Comparison of ENCODE assay signal across 8 cellular contexts in the genomic region with DNA sequence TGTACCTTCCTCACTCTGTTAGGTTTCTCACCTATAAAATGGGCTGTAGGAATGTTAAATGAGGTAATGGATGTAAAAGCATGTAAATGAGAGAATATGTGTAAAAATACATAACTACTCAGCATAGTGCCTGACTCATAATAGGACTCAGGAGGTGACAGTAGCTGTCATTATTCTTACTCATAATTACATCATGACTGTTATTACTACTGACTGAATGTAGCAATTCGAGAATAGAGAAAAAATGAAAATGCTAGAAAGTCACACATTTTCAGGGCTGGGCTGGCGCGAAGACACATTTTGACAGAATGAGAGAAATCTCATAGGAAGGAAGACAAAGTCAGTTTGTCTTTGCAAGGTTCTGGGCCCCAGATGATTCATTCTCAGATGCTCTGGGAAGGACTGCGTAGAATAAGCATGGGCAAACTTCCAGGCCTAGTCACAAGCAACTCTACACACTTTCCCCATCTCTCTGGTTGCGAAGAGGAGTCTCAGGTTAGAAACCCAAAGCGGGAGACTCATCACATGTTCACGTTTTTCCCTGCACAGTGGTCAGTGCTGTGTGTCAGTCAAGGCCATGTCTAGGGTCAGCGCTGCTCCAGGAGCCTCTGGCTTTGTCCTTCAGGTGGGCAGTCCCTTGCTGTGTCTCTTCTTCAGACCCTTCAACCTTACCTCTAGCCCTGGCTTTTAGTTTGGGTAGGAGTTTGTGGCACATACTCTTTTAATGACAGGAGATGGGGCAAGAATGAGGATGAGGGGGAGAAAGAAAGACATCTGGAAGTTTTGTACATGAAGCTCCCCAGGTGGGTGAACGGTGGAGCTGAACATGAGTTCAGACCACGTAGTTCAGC.
DNase-seq lines count a peak whose midpoint lies in the region; ATAC-seq and TF ChIP-seq lines count a peak whose summit lies in the region.
"Had no signal": no experiment of that assay in that cellular context is flagged by ENCODE, and none has a peak within 500 bp of the region (broad histone marks: within the 10 kb centered on the region; RNA-seq: fewer than 3 reads in every experiment).

No MANE protein-coding gene starts in this region.

- H3K9ac ChIP-seq in subcutaneous abdominal adipose tissue (ENCODE audit: low read length in 5 of 5) (no peak overlapping the region), MM.1S (ENCODE audit: low read length) (no peak overlapping the region)

- no peaks in the 10 kb centered on the region for H3F3A ChIP-seq in MM.1S (ENCODE audit: insufficient read depth, low read length)

- H2AFZ ChIP-seq in MM.1S (ENCODE audit: low read length): no peak overlapping the region

- H3K36me3 ChIP-seq in subcutaneous abdominal adipose tissue (ENCODE audit: control insufficient read depth in 5 of 5, insufficient read depth in 5 of 5, low read length in 5 of 5) (no peaks in the 10 kb centered on the region), MM.1S (replicated peaks; ENCODE audit: insufficient read depth, low read length) (no peaks in the 10 kb centered on the region)
- H3K36me3 ChIP-seq: right lobe of liver had no signal

- H4K20me1 ChIP-seq in MM.1S (ENCODE audit: insufficient read depth, low read length): no peaks in the 10 kb centered on the region

- H3K9me3 ChIP-seq in subcutaneous abdominal adipose tissue (ENCODE audit: control insufficient read depth in 5 of 5, low read length in 5 of 5) (no peaks in the 10 kb centered on the region), MM.1S (replicated peaks; ENCODE audit: insufficient read depth, low read length) (no peaks in the 10 kb centered on the region)
- H3K9me3 ChIP-seq: right lobe of liver had no signal

- H3K27ac ChIP-seq in subcutaneous abdominal adipose tissue (ENCODE audit: low read depth, low read length) (peak overlapping the region; percentile 48), MM.1S (ENCODE audit: low read length) (no peak overlapping the region)
- H3K27ac ChIP-seq: right lobe of liver had no signal

- H3K4me3 ChIP-seq in subcutaneous abdominal adipose tissue (ENCODE audit: low read depth in 1 of 5, low read length in 5 of 5) (no peak overlapping the region), MM.1S (ENCODE audit: low read length) (no peak overlapping the region)
- H3K4me3 ChIP-seq: right lobe of liver had no signal

- no peak overlapping the region for H3K4me2 ChIP-seq in MM.1S (ENCODE audit: low read depth, low read length)

- H3K79me2 ChIP-seq in MM.1S (ENCODE audit: low read length): no peaks in the 10 kb centered on the region

- H3K27me3 ChIP-seq in subcutaneous abdominal adipose tissue (ENCODE audit: control insufficient read depth in 5 of 5, insufficient read depth in 4 of 5, low read length in 5 of 5) (peaks cover 0 to 7% (median 2%) of the 10 kb centered on the region in 5 donors), MM.1S (replicated peaks; ENCODE audit: insufficient read depth, low read length) (no peaks in the 10 kb centered on the region)
- H3K27me3 ChIP-seq: right lobe of liver had no signal

- ATAC-seq in GM18867 (IDR thresholded peaks at IDR 0.05; ENCODE audit: unreplicated experiment) (peak; percentile 92), HG02938 (IDR thresholded peaks at IDR 0.05; ENCODE audit: unreplicated experiment) (peak; percentile 67)

- no peak for TF ChIP-seq CTCF in MM.1S (IDR thresholded peaks at IDR 0.05; ENCODE audit: low read length)

- H3K9me2 ChIP-seq in MM.1S (replicated peaks; ENCODE audit: insufficient read depth, low read length): no peaks in the 10 kb centered on the region

- H3K4me1 ChIP-seq in subcutaneous abdominal adipose tissue (ENCODE audit: control insufficient read depth in 5 of 5, insufficient read depth in 5 of 5, low read length in 5 of 5): peaks cover 0 to 19% (median 8%) of the 10 kb centered on the region in 5 donors
- H3K4me1 ChIP-seq in MM.1S (ENCODE audit: low read length): no peaks in the 10 kb centered on the region
- H3K4me1 ChIP-seq: right lobe of liver had no signal

- peak; percentile 80 for DNase-seq in activated T-cell treated with anti-CD3 and anti-CD28 coated beads, Interleukin-2, amount 50 U/mL, for 48 hours
- peak; percentile 65 for DNase-seq in hepatic stellate cell (ENCODE audit: low spot score)
- no peak for DNase-seq in MM.1S
- no peak for DNase-seq in GF-D8 (lab: John Stamatoyannopoulos, UW)
- DNase-seq: right lobe of liver had no signal

Comparison
In these comparisons a context has a peak if more than half of its experiments do, and no peak if none do; other contexts are left out.
1. DNase-seq: peak in activated T-cell treated with anti-CD3 and anti-CD28 coated beads, Interleukin-2, amount 50 U/mL, for 48 hours (2 of 2) and hepatic stellate cell (single experiment); none in MM.1S (single experiment) and GF-D8 (single experiment).